ENCODE assay signal across 2 cellular contexts in the genomic region with DNA sequence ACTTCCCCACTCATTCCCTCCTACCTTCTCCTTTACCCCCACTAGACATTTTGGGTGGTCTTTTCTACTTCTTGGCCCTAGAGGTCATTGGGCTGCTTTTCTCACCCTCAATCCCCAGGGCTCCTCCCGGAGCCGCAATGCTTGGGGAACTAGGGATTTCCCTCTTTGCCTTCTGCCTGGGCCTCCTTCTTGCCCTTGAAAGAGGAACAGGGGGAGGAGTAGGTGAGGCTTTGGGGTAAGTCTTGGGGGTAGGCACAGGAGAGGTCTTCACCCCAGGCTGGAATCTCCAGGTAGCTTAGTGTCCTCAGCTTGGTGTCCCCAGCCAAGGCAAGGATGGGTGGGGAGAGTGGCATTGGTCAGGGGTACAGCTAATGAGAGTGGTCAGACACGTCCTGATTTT.
TF ChIP-seq lines count a peak whose summit lies in the region.

No MANE protein-coding gene starts in this region.

TF ChIP-seq in IMR-90, 13 proteins besides CTCF, POLR2A, EP300 and RAD21:
- no peak for TF ChIP-seq MXI1 (IDR thresholded peaks at IDR 0.05; ENCODE audit: borderline replicate concordance, low read depth, low read length)
- TF ChIP-seq RFX5 (IDR thresholded peaks at IDR 0.05; ENCODE audit: low read depth, low read length), result no peak
- no peak for TF ChIP-seq NFE2L2 (IDR thresholded peaks at IDR 0.05; ENCODE audit: low read depth, low read length)
- no peak for TF ChIP-seq MAZ (IDR thresholded peaks at IDR 0.05; ENCODE audit: borderline replicate concordance, low read depth, low read length)
- no peak for TF ChIP-seq SMC3 (IDR thresholded peaks at IDR 0.05; ENCODE audit: low read depth, low read length)
- TF ChIP-seq BHLHE40 (IDR thresholded peaks at IDR 0.05; ENCODE audit: low read depth, low read length), result no peak
- no peak for TF ChIP-seq CEBPB (IDR thresholded peaks at IDR 0.05; ENCODE audit: low read depth, low read length)
- TF ChIP-seq, protein P1, sequence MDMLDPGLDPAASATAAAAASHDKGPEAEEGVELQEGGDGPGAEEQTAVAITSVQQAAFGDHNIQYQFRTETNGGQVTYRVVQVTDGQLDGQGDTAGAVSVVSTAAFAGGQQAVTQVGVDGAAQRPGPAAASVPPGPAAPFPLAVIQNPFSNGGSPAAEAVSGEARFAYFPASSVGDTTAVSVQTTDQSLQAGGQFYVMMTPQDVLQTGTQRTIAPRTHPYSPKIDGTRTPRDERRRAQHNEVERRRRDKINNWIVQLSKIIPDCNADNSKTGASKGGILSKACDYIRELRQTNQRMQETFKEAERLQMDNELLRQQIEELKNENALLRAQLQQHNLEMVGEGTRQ (IDR thresholded peaks at IDR 0.05; ENCODE audit: low read depth, low read length), result no peak
- no peak for TF ChIP-seq FOS (IDR thresholded peaks at IDR 0.05; ENCODE audit: low read depth, low read length)
- TF ChIP-seq RCOR1 (IDR thresholded peaks at IDR 0.05; ENCODE audit: insufficient replicate concordance, low read length), result no peak
- no peak for TF ChIP-seq MAFK (IDR thresholded peaks at IDR 0.05; ENCODE audit: low read depth, low read length)
- TF ChIP-seq CHD1 (IDR thresholded peaks at IDR 0.05; ENCODE audit: low read depth, low read length), result no peak

TF ChIP-seq in K562, 482 proteins besides CTCF, POLR2A, EP300 and RAD21:
- peak; percentile 32; the same call in 1 of the 2 replicates for TF ChIP-seq SPI1 (IDR thresholded peaks at IDR 0.05; ENCODE audit: borderline replicate concordance, low read depth, low read length)
- TF ChIP-seq BRD4 (IDR thresholded peaks at IDR 0.05), result no peak
